In the genomic region with DNA sequence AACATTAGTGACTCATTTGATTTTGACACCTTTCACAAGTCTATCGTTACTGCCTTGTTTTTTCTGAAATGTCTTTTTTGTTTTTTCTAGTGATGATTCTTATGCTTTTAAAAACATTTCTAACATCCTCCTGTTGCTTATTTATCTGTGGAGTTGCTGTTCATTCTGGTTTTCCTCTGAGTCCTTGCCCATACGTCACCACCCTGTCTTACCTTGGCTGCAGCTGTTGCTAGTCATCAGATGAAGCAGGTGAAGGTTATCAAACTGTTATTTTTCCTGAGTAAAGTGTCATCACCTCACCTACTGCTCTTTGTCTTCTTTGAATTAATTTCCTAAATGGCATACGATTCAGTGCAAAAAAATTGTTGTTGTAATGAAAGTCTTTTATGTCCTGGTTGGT, we compare ENCODE assay signal across 17 cellular contexts.
"Had no signal": no experiment of that assay in that cellular context is flagged by ENCODE, and none has a peak within 500 bp of the region (broad histone marks: within the 10 kb centered on the region; RNA-seq: fewer than 3 reads in every experiment).

No MANE protein-coding gene starts in this region.

- H3K4me1 ChIP-seq: colonic mucosa, left lung, right atrium auricular region, tibial artery had no signal

- H3K4me3 ChIP-seq: colonic mucosa, left lung, right atrium auricular region, tibial artery had no signal

- DNase-seq: activated CD4-positive, alpha-beta T cell treated with anti-CD3 and anti-CD28 coated beads, Interleukin-2, amount 10 ng/mL, durations not matched to agents 7 days and 5 days; activated CD4-positive, CD25-positive, alpha-beta regulatory T cell; activated CD8-positive, alpha-beta T cell treated with anti-CD3 and anti-CD28 coated beads, Interleukin-2, amount 10 ng/mL, durations not matched to agents 7 days and 5 days; activated naive CD4-positive, alpha-beta T cell treated with anti-CD3 and anti-CD28 coated beads for 36 hours; activated T-cell treated with anti-CD3 and anti-CD28 coated beads, Interleukin-2, amount 50 U/mL, for 4 hours; anterior cingulate cortex; central memory CD4-positive, alpha-beta T cell; colonic mucosa; erythroblast; head of caudate nucleus; left lung; stimulated activated CD4-positive, alpha-beta T cell treated with anti-CD3 and anti-CD28 coated beads, Interleukin-2, amount 100 ng/mL, for 24 hours; stimulated activated naive CD8-positive, alpha-beta T cell treated with anti-CD3 and anti-CD28 coated beads, Interleukin-15, Interleukin-2, amounts not matched to agents 100 U/mL and 50 U/mL, for 24 hours; substantia nigra; tibial artery had no signal

- FAIRE-seq: endometrium had no signal

- H3K9me3 ChIP-seq: colonic mucosa, left lung, right atrium auricular region, tibial artery had no signal

- H3K27me3 ChIP-seq: colonic mucosa, left lung, right atrium auricular region, tibial artery had no signal

- H3K27ac ChIP-seq: colonic mucosa, left lung, right atrium auricular region, tibial artery had no signal

- H3K36me3 ChIP-seq: colonic mucosa, left lung, right atrium auricular region, tibial artery had no signal
